In genomic region chr12:54304187-54304810, GRCh38 we compare ENCODE assay signal across 1 cellular context.
TF ChIP-seq lines count a peak whose summit lies in the region.

No MANE protein-coding gene starts in this region.

TF ChIP-seq in HepG2, 621 proteins besides CTCF, POLR2A, EP300 and RAD21 (continued from another document and continues in another):
- peak; percentile 79 for TF ChIP-seq POGK (CRISPR knock-in tag; conservative IDR thresholded peaks at IDR 0.05)
- TF ChIP-seq CEBPB (IDR thresholded peaks at IDR 0.05; ENCODE audit: borderline replicate concordance, low read depth, low read length), result peak; percentile 99
- no peak for TF ChIP-seq AKNA (CRISPR knock-in tag; IDR thresholded peaks at IDR 0.05; ENCODE audit: borderline replicate concordance)
- peak; percentile 85; the same call in 1 of the 2 replicates for TF ChIP-seq MIER3 (CRISPR knock-in tag; IDR thresholded peaks at IDR 0.05; ENCODE audit: borderline replicate concordance)
- peak; percentile 52; the same call in 1 of the 2 replicates for TF ChIP-seq ARID2 (CRISPR knock-in tag; IDR thresholded peaks at IDR 0.05; ENCODE audit: borderline replicate concordance)
- TF ChIP-seq MAFF (IDR thresholded peaks at IDR 0.05; ENCODE audit: low read depth, low read length), result no peak
- TF ChIP-seq KAT2B (IDR thresholded peaks at IDR 0.05; ENCODE audit: borderline replicate concordance, low read depth, low read length), result no peak
- TF ChIP-seq ETS1 (CRISPR knock-in tag; IDR thresholded peaks at IDR 0.05), result no peak
- TF ChIP-seq ZNF577 (CRISPR knock-in tag; IDR thresholded peaks at IDR 0.05; ENCODE audit: borderline replicate concordance, low read depth), result no peak
- TF ChIP-seq PAXIP1 (CRISPR knock-in tag; conservative IDR thresholded peaks at IDR 0.05), result peak; percentile 61
- no peak for TF ChIP-seq ZNF235 (CRISPR knock-in tag; IDR thresholded peaks at IDR 0.05; ENCODE audit: borderline replicate concordance)
- no peak for TF ChIP-seq ZNF629 (CRISPR knock-in tag; conservative IDR thresholded peaks at IDR 0.05)
- TF ChIP-seq HMG20A (CRISPR knock-in tag; IDR thresholded peaks at IDR 0.05; ENCODE audit: borderline replicate concordance), result peak; percentile 47; the same call in 1 of the 2 replicates
- TF ChIP-seq ZNF878 (CRISPR knock-in tag; IDR thresholded peaks at IDR 0.05), result no peak
- TF ChIP-seq ZNF331 (CRISPR knock-in tag; IDR thresholded peaks at IDR 0.05), result peak; percentile 89
- TF ChIP-seq DMAP1 (CRISPR knock-in tag; IDR thresholded peaks at IDR 0.05), result peak; percentile 69
- peak; percentile 65 for TF ChIP-seq JUND (CRISPR knock-in tag; IDR thresholded peaks at IDR 0.05)
- no peak for TF ChIP-seq ZFP90 (CRISPR knock-in tag; IDR thresholded peaks at IDR 0.05; ENCODE audit: borderline replicate concordance)
- TF ChIP-seq ZNF691 (CRISPR knock-in tag; IDR thresholded peaks at IDR 0.05; ENCODE audit: borderline replicate concordance, low read depth), result no peak
- TF ChIP-seq PHF21A (CRISPR knock-in tag; IDR thresholded peaks at IDR 0.05), result peak; percentile 83
- TF ChIP-seq RERE (CRISPR knock-in tag; IDR thresholded peaks at IDR 0.05; ENCODE audit: low read depth), result peak; percentile 67; the same call in 1 of the 2 replicates
- TF ChIP-seq ZBTB43 (CRISPR knock-in tag; conservative IDR thresholded peaks at IDR 0.05), result no peak
- no peak; the same call in 1 of the 2 replicates for TF ChIP-seq ARNTL (CRISPR knock-in tag; IDR thresholded peaks at IDR 0.05)
- TF ChIP-seq MYPOP (CRISPR knock-in tag; IDR thresholded peaks at IDR 0.05), result peak; percentile 47; the same call in 1 of the 2 replicates
- 0 out of 2 replicates have a peak, but pooled peaks have one; percentile 36 for TF ChIP-seq NR0B2 (CRISPR knock-in tag; IDR thresholded peaks at IDR 0.05)
- no peak for TF ChIP-seq DNMT1 (CRISPR knock-in tag; IDR thresholded peaks at IDR 0.05)
- no peak for TF ChIP-seq THAP8 (CRISPR knock-in tag; IDR thresholded peaks at IDR 0.05; ENCODE audit: borderline replicate concordance)
- TF ChIP-seq FLYWCH1 (CRISPR knock-in tag; IDR thresholded peaks at IDR 0.05), result no peak
- no peak for TF ChIP-seq ZNF460 (CRISPR knock-in tag; IDR thresholded peaks at IDR 0.05; ENCODE audit: borderline replicate concordance)
- TF ChIP-seq KLF15 (CRISPR knock-in tag; IDR thresholded peaks at IDR 0.05; ENCODE audit: borderline replicate concordance), result no peak
- TF ChIP-seq CREM (IDR thresholded peaks at IDR 0.05), result peak; percentile 41; the same call in 1 of the 2 replicates
- no peak for TF ChIP-seq CREM (CRISPR knock-in tag; IDR thresholded peaks at IDR 0.05)
- 0 out of 2 replicates have a peak, but pooled peaks have one; percentile 42 for TF ChIP-seq ZNF891 (CRISPR knock-in tag; IDR thresholded peaks at IDR 0.05)
- TF ChIP-seq HIVEP1 (CRISPR knock-in tag; IDR thresholded peaks at IDR 0.05), result no peak
- TF ChIP-seq IKZF1 (IDR thresholded peaks at IDR 0.05), result no peak
- TF ChIP-seq ZNF792 (CRISPR knock-in tag; IDR thresholded peaks at IDR 0.05), result peak; percentile 74; the same call in 1 of the 2 replicates
- peak; percentile 87 for TF ChIP-seq ZBTB7B (CRISPR knock-in tag; IDR thresholded peaks at IDR 0.05)
- TF ChIP-seq SIX1 (CRISPR knock-in tag; IDR thresholded peaks at IDR 0.05; ENCODE audit: borderline replicate concordance), result no peak
